Comparison of ENCODE assay signal across 11 cellular contexts in genomic region chr12:8027856-8028255, GRCh38. TPM values are rescaled to one million over a fixed set of nuclear protein-coding genes. Genes with fewer than 3 reads are reported as not detected.
DNase-seq lines count a peak whose midpoint lies in the region; ATAC-seq and TF ChIP-seq lines count a peak whose summit lies in the region.
"Had no signal": no experiment of that assay in that cellular context is flagged by ENCODE, and none has a peak within 500 bp of the region (broad histone marks: within the 10 kb centered on the region; RNA-seq: fewer than 3 reads in every experiment).

No MANE protein-coding gene starts in this region.

- H3K27me3 ChIP-seq in SJCRH30 = no peaks in the 10 kb centered on the region
- no peaks in the 10 kb centered on the region for H3K27me3 ChIP-seq in skeletal muscle satellite cell (ENCODE audit: control insufficient read depth, insufficient read depth, low read length)

- H3K4me3 ChIP-seq in SJCRH30 (peak overlapping the region; percentile 63), skeletal muscle satellite cell (ENCODE audit: low read length) (peak overlapping the region; percentile 94)

- H3K4me1 ChIP-seq in SJCRH30 (no peaks in the 10 kb centered on the region), skeletal muscle satellite cell (ENCODE audit: control insufficient read depth, insufficient read depth, low read length) (peaks cover 5% of the 10 kb centered on the region)

- no peak for ATAC-seq in GM18505 (IDR thresholded peaks at IDR 0.05; ENCODE audit: unreplicated experiment)
- ATAC-seq: Right ventricle myocardium inferior had no signal

- H3K4me2 ChIP-seq in skeletal muscle satellite cell (ENCODE audit: low read length) = peak overlapping the region; percentile 38

- peak overlapping the region; percentile 88 for H3K4me3 Mint-ChIP-seq in activated CD4-positive, alpha-beta T cell treated with anti-CD3 and anti-CD28 coated beads, Interleukin-2, amount 10 ng/mL, durations not matched to agents 7 days and 5 days

- no peak for DNase-seq in activated CD4-positive, alpha-beta T cell treated with anti-CD3 and anti-CD28 coated beads, Interleukin-2, amount 10 ng/mL, durations not matched to agents 7 days and 5 days
- DNase-seq in activated CD4-positive, alpha-beta T cell treated with anti-CD3 and anti-CD28 coated beads, Interleukin-2, amount 50 U/mL, for 1 hour = no peak
- DNase-seq in SJCRH30 (no peak), epithelial cell of prostate (ENCODE audit: low read depth, low spot score) (no peak), dermis blood vessel endothelial cell (no peak), DMS53 (lab: John Stamatoyannopoulos, UW) (no peak)
- DNase-seq: effector CD4-positive, alpha-beta T cell; NCI-H1092 treated with DMSO at 0.1 percent for 48 hours had no signal

- H3K36me3 ChIP-seq in SJCRH30 (no peaks in the 10 kb centered on the region), skeletal muscle satellite cell (ENCODE audit: insufficient read depth, low read length) (no peaks in the 10 kb centered on the region)

- H3K9me3 Mint-ChIP-seq in activated CD4-positive, alpha-beta T cell treated with anti-CD3 and anti-CD28 coated beads, Interleukin-2, amount 10 ng/mL, durations not matched to agents 7 days and 5 days = no peaks in the 10 kb centered on the region

- H3K27ac ChIP-seq in SJCRH30 (no peak overlapping the region), epithelial cell of prostate (peak overlapping the region; percentile 99)

- H3K9me3 ChIP-seq in SJCRH30 (replicated peaks) (no peaks in the 10 kb centered on the region), skeletal muscle satellite cell (replicated peaks; ENCODE audit: low read length) (no peaks in the 10 kb centered on the region)

- peaks cover 4% of the 10 kb centered on the region for H3K36me3 Mint-ChIP-seq in activated CD4-positive, alpha-beta T cell treated with anti-CD3 and anti-CD28 coated beads, Interleukin-2, amount 10 ng/mL, durations not matched to agents 7 days and 5 days (ENCODE audit: low read depth)

- peak overlapping the region; percentile 5 for H3K9ac ChIP-seq in skeletal muscle satellite cell (ENCODE audit: low read depth, low read length)

- no peaks in the 10 kb centered on the region for H3K27me3 Mint-ChIP-seq in activated CD4-positive, alpha-beta T cell treated with anti-CD3 and anti-CD28 coated beads, Interleukin-2, amount 10 ng/mL, durations not matched to agents 7 days and 5 days

- peak overlapping the region; percentile 98 for H3K27ac Mint-ChIP-seq in activated CD4-positive, alpha-beta T cell treated with anti-CD3 and anti-CD28 coated beads, Interleukin-2, amount 10 ng/mL, durations not matched to agents 7 days and 5 days

- H3K4me1 Mint-ChIP-seq in activated CD4-positive, alpha-beta T cell treated with anti-CD3 and anti-CD28 coated beads, Interleukin-2, amount 10 ng/mL, durations not matched to agents 7 days and 5 days = peaks cover 29% of the 10 kb centered on the region

- CTCF ChIA-PET in activated CD4-positive, alpha-beta T cell treated with anti-CD3 and anti-CD28 coated beads, Interleukin-2, amount 10 ng/mL, durations not matched to agents 7 days and 5 days (lab: Charles Lee) = interaction anchor here (1.0 to 1.6 kb wide), 6 partner anchors 17 to 94 kb away, joined by 3 to 7 read pairs (median 4); no protein-coding TSS in a partner anchor

- no peak for TF ChIP-seq POLR2A in GM18505 (IDR thresholded peaks at IDR 0.05; ENCODE audit: borderline replicate concordance, extremely low read depth, insufficient read depth, insufficient read length)

- POLR2A ChIA-PET in activated CD4-positive, alpha-beta T cell treated with anti-CD3 and anti-CD28 coated beads, Interleukin-2, amount 10 ng/mL, durations not matched to agents 7 days and 5 days (lab: Charles Lee) = interaction anchor here (1.4 kb wide), 1 partner anchor 919 kb away, joined by 4 read pairs; no protein-coding TSS in a partner anchor

RNA-seq across cellular contexts. Expression of gene FOXJ2, which starts 4.7 kb away (rescaled TPM):
- 10 to 100 TPM; 21.4 to 22.5 TPM for total RNA-seq in activated CD4-positive, alpha-beta T cell treated with anti-CD3 and anti-CD28 coated beads, Interleukin-2, amount 10 ng/mL, durations not matched to agents 7 days and 5 days
- 8.0 and 8.3 TPM in 2 replicates for total RNA-seq in SJCRH30 (2014; rRNA removed; shearing (Covaris generic))
- 6.8 TPM in 2 replicates for total RNA-seq in skeletal muscle satellite cell (2012; rRNA removed)
- 4.9 and 7.4 TPM in 2 replicates for total RNA-seq in dermis blood vessel endothelial cell

RNA-seq across cellular contexts. Expression of gene C3AR1, which starts 38.3 kb away (rescaled TPM):
- total RNA-seq in activated CD4-positive, alpha-beta T cell treated with anti-CD3 and anti-CD28 coated beads, Interleukin-2, amount 10 ng/mL, durations not matched to agents 7 days and 5 days = 1 to 10 TPM; 5.4 to 5.9 TPM
- total RNA-seq in SJCRH30 (2014; rRNA removed; shearing (Covaris generic)) = 0.06 and 0.08 TPM in 2 replicates
- under 0.01 and 0.25 TPM in 2 replicates for total RNA-seq in skeletal muscle satellite cell (2012; rRNA removed)
- total RNA-seq in dermis blood vessel endothelial cell = 0.09 TPM in 1 of 2 replicates, not detected in the other

RNA-seq across cellular contexts. Expression of gene NECAP1, which starts 54.2 kb away (rescaled TPM):
- total RNA-seq in activated CD4-positive, alpha-beta T cell treated with anti-CD3 and anti-CD28 coated beads, Interleukin-2, amount 10 ng/mL, durations not matched to agents 7 days and 5 days = 10 to 100 TPM; 38.0 to 39.4 TPM
- total RNA-seq in SJCRH30 (2014; rRNA removed; shearing (Covaris generic)) = 27.9 and 34.8 TPM in 2 replicates
- total RNA-seq in skeletal muscle satellite cell (2012; rRNA removed) = 33.5 and 45.2 TPM in 2 replicates
- total RNA-seq in dermis blood vessel endothelial cell = 45.6 and 59.1 TPM in 2 replicates
